12 cellular contexts compared by ENCODE assay signal in genomic region chr6:35299674-35300073, GRCh38. TPM values are rescaled to one million over a fixed set of nuclear protein-coding genes. Genes with fewer than 3 reads are reported as not detected.
A peak's percentile ranks its signal among the peaks of the same experiment; 100 is the strongest.
DNase-seq lines count a peak whose midpoint lies in the region; ATAC-seq and TF ChIP-seq lines count a peak whose summit lies in the region.
"Had no signal": no experiment of that assay in that cellular context is flagged by ENCODE, and none has a peak within 500 bp of the region (broad histone marks: within the 10 kb centered on the region; RNA-seq: fewer than 3 reads in every experiment).

No MANE protein-coding gene starts in this region.

- ATAC-seq in GM18909 (IDR thresholded peaks at IDR 0.05; ENCODE audit: poor library complexity, unreplicated experiment) = no peak
- no peak for ATAC-seq in omental fat pad (ENCODE audit: low FRiP score)

- peaks cover 75% of the 10 kb centered on the region for H3K4me1 Mint-ChIP-seq in CD14-positive monocyte
- peaks cover 65% of the 10 kb centered on the region for H3K4me1 Mint-ChIP-seq in activated CD4-positive, alpha-beta T cell treated with anti-CD3 and anti-CD28 coated beads, Interleukin-2, amount 10 ng/mL, durations not matched to agents 7 days and 5 days

- peaks cover 0 to 4% (median 0%) of the 10 kb centered on the region in 3 donors for H3K27me3 Mint-ChIP-seq in CD14-positive monocyte (ENCODE audit: low read depth in 3 of 3)
- no peaks in the 10 kb centered on the region for H3K27me3 Mint-ChIP-seq in activated CD4-positive, alpha-beta T cell treated with anti-CD3 and anti-CD28 coated beads, Interleukin-2, amount 10 ng/mL, durations not matched to agents 7 days and 5 days

- peak; percentile 69 for DNase-seq in CD14-positive monocyte (ENCODE audit: low spot score)
- DNase-seq in KG1 (lab: John Stamatoyannopoulos, UW) = peak; percentile 49
- DNase-seq in activated CD4-positive, alpha-beta T cell treated with anti-CD3 and anti-CD28 coated beads, Interleukin-2, amount 10 ng/mL, durations not matched to agents 7 days and 5 days = peak; percentile 39
- peak; percentile 29 for DNase-seq in midbrain (lab: John Stamatoyannopoulos, UW)
- no peak for DNase-seq in NCI-H1930 (lab: John Stamatoyannopoulos, UW)
- no peak for DNase-seq in omental fat pad (ENCODE audit: low spot score)
- DNase-seq in NCI-H226 = no peak
- DNase-seq: foreskin melanocyte, NCI-H2081 treated with DMSO at 0.1 percent for 48 hours, ovary had no signal

- H3K4me3 Mint-ChIP-seq in CD14-positive monocyte = peak overlapping the region; percentile 67 to 90
- peak overlapping the region; percentile 85 for H3K4me3 Mint-ChIP-seq in activated CD4-positive, alpha-beta T cell treated with anti-CD3 and anti-CD28 coated beads, Interleukin-2, amount 10 ng/mL, durations not matched to agents 7 days and 5 days

- peaks cover 27 to 50% of the 10 kb centered on the region in 2 donors for H3K36me3 Mint-ChIP-seq in CD14-positive monocyte
- H3K36me3 Mint-ChIP-seq in activated CD4-positive, alpha-beta T cell treated with anti-CD3 and anti-CD28 coated beads, Interleukin-2, amount 10 ng/mL, durations not matched to agents 7 days and 5 days (ENCODE audit: low read depth) = peaks cover 60% of the 10 kb centered on the region

- intact Hi-C loops in CD14-positive monocyte (cut with micrococcal nuclease) = loop anchor here (2.0 to 10.0 kb wide), 6 partner anchors 13 to 435 kb away; partner anchors contain the start of genes RPL10A (in 2 of the 2), ARMC12 (in 1 of the 2) and PPARD (in 1 of the 2)

- H3K27ac Mint-ChIP-seq in CD14-positive monocyte = peak overlapping the region; percentile 91 to 97 (median 96)
- peak overlapping the region; percentile 96 for H3K27ac Mint-ChIP-seq in activated CD4-positive, alpha-beta T cell treated with anti-CD3 and anti-CD28 coated beads, Interleukin-2, amount 10 ng/mL, durations not matched to agents 7 days and 5 days

- CTCF ChIA-PET in activated CD4-positive, alpha-beta T cell treated with anti-CD3 and anti-CD28 coated beads, Interleukin-2, amount 10 ng/mL, durations not matched to agents 7 days and 5 days (lab: Charles Lee) = interaction anchor here (0.9 to 2.0 kb wide), 7 partner anchors 11 to 168 kb away, joined by 3 to 9 read pairs (median 3); partner anchors contain the start of gene PPARD

- TF ChIP-seq CTCF in CD14-positive monocyte (IDR thresholded peaks at IDR 0.05) = no peak
- no peak for TF ChIP-seq CTCF in omental fat pad (IDR thresholded peaks at IDR 0.05)

- H3K9me3 Mint-ChIP-seq in CD14-positive monocyte = no peaks in the 10 kb centered on the region
- no peaks in the 10 kb centered on the region for H3K9me3 Mint-ChIP-seq in activated CD4-positive, alpha-beta T cell treated with anti-CD3 and anti-CD28 coated beads, Interleukin-2, amount 10 ng/mL, durations not matched to agents 7 days and 5 days
- H3K9me3 Mint-ChIP-seq: brain had no signal

- POLR2A ChIA-PET in activated CD4-positive, alpha-beta T cell treated with anti-CD3 and anti-CD28 coated beads, Interleukin-2, amount 10 ng/mL, durations not matched to agents 7 days and 5 days (lab: Charles Lee) = interaction anchor here (0.6 to 0.8 kb wide), 2 partner anchors 14 to 33 kb away, joined by 3 to 5 read pairs; no protein-coding TSS in a partner anchor

RNA-seq across cellular contexts. Expression of gene DEF6, which starts 2.1 kb away (rescaled TPM):
- polyA plus RNA-seq in CD14-positive monocyte = 10 to 100 TPM; 41.2 to 59.3 TPM
- total RNA-seq in activated CD4-positive, alpha-beta T cell treated with anti-CD3 and anti-CD28 coated beads, Interleukin-2, amount 10 ng/mL, durations not matched to agents 7 days and 5 days = 100 to 1,000 TPM; 186 to 219 TPM
- total RNA-seq in omental fat pad = 10 to 100 TPM in 2 of 4 donors, 1 to 10 TPM in 2; 6.6 to 17.4 (median 9.3) TPM

RNA-seq across cellular contexts. Expression of gene ZNF76, which starts 40.1 kb away (rescaled TPM):
- 1 to 10 TPM; 6.8 to 9.6 TPM for polyA plus RNA-seq in CD14-positive monocyte
- 10 to 100 TPM; 41.1 to 42.4 TPM for total RNA-seq in activated CD4-positive, alpha-beta T cell treated with anti-CD3 and anti-CD28 coated beads, Interleukin-2, amount 10 ng/mL, durations not matched to agents 7 days and 5 days
- 10 to 100 TPM; 27.7 to 53.5 (median 33.6) TPM for total RNA-seq in omental fat pad

RNA-seq across cellular contexts. Expression of gene PPARD, which starts 42.7 kb away (rescaled TPM):
- 1 to 10 TPM; 1.2 to 2.4 TPM for polyA plus RNA-seq in CD14-positive monocyte
- total RNA-seq in activated CD4-positive, alpha-beta T cell treated with anti-CD3 and anti-CD28 coated beads, Interleukin-2, amount 10 ng/mL, durations not matched to agents 7 days and 5 days = 10 to 100 TPM; 24.4 to 25.8 TPM
- total RNA-seq in omental fat pad = 10 to 100 TPM in 3 of 4 donors, 1 to 10 TPM in 1; 6.4 to 37.6 (median 14.3) TPM

Comparison
In these comparisons a context has a peak if more than half of its experiments do, and no peak if none do; other contexts are left out.
1. DNase-seq: peak in CD14-positive monocyte (single experiment), KG1 (single experiment), activated CD4-positive, alpha-beta T cell treated with anti-CD3 and anti-CD28 coated beads, Interleukin-2, amount 10 ng/mL, durations not matched to agents 7 days and 5 days (single experiment) and midbrain (single experiment); none in NCI-H1930 (0 of 2), omental fat pad (single experiment) and NCI-H226 (single experiment).
2. RNA of gene DEF6, which starts 2.1 kb away (total RNA-seq): 186 to 219 TPM in activated CD4-positive, alpha-beta T cell treated with anti-CD3 and anti-CD28 coated beads, Interleukin-2, amount 10 ng/mL, durations not matched to agents 7 days and 5 days; 6.6 to 17.4 TPM in omental fat pad; every median in the first group is over 10 times any median in the second.